In genomic region chr5:6632931-6633468, GRCh38 we compare ENCODE assay signal across 8 cellular contexts. TPM values are rescaled to one million over a fixed set of nuclear protein-coding genes. Genes with fewer than 3 reads are reported as not detected.
A peak's percentile ranks its signal among the peaks of the same experiment; 100 is the strongest.
DNase-seq lines count a peak whose midpoint lies in the region; ATAC-seq, FAIRE-seq and TF ChIP-seq lines count a peak whose summit lies in the region.

Gene NSUN2 (minus strand): TSS chr5:6633044. CDS start chr5:6632979, 65 bp downstream.
Gene SRD5A1 (plus strand): TSS chr5:6633440. CDS start chr5:6633577, 137 bp downstream.

- H3K4me1 ChIP-seq in psoas muscle: peaks cover 17% of the 10 kb centered on the region

- DNase-seq in NCI-H187 (lab: John Stamatoyannopoulos, UW) (peak; percentile 87 to 92), T-helper 17 cell (peak; percentile 90 to 95 (median 91)), amygdala (lab: John Stamatoyannopoulos, UW) (peak; percentile 73 to 99 (median 90)), left ventricle myocardium superior (peak; percentile 96), psoas muscle (peak; percentile 90 to 95), urothelium cell line (ENCODE audit: low spot score) (peak; percentile 99)

- peaks cover 6% of the 10 kb centered on the region for H3K36me3 Mint-ChIP-seq in T-helper 17 cell (ENCODE audit: low read depth)

- no peaks in the 10 kb centered on the region for H3K9me3 ChIP-seq in T-helper 17 cell (ENCODE audit: control insufficient read depth, low read length, poor library complexity, severe bottlenecking)
- no peaks in the 10 kb centered on the region for H3K9me3 ChIP-seq in psoas muscle

- H3K36me3 ChIP-seq in psoas muscle (ENCODE audit: insufficient read depth in 1 of 2, low read depth in 1 of 2): peaks cover 3 to 40% of the 10 kb centered on the region in 2 donors

- ATAC-seq in GM18502 (IDR thresholded peaks at IDR 0.05; ENCODE audit: poor library complexity, unreplicated experiment) (peak; percentile 89), HG02943 (IDR thresholded peaks at IDR 0.05; ENCODE audit: low read depth, unreplicated experiment) (peak; percentile 91), T-helper 17 cell (peak; percentile 90), left ventricle myocardium superior (peak; percentile 99), psoas muscle (peak; percentile 97 to 98 (median 97))

- no peaks in the 10 kb centered on the region for H3K27me3 ChIP-seq in psoas muscle (ENCODE audit: insufficient read depth in 3 of 3, low read length in 2 of 3)

- peak within 1 kb of the TSS; percentile 98 for H3K4me3 Mint-ChIP-seq in T-helper 17 cell

- peak within 1 kb of the TSS; percentile 93 for H3K27ac Mint-ChIP-seq in T-helper 17 cell

- peaks cover 31% of the 10 kb centered on the region for H3K4me1 Mint-ChIP-seq in T-helper 17 cell

- no peaks in the 10 kb centered on the region for H3K27me3 Mint-ChIP-seq in T-helper 17 cell

- H3K27ac ChIP-seq in psoas muscle: peak within 1 kb of the TSS; percentile 98

- TF ChIP-seq CTCF in psoas muscle (IDR thresholded peaks at IDR 0.05): no peak

- H3K4me3 ChIP-seq in psoas muscle: peak within 1 kb of the TSS; percentile 79

- FAIRE-seq in urothelium cell line (lab: Jason Lieb, UNC): no peak

- WGBS in psoas muscle, 3 donors: 0 to 1% (median 1%) methylated on average over 49 to 59 of the region's 59 CpGs

- intact Hi-C loops in left ventricle myocardium superior (cut with micrococcal nuclease): loop anchor here (10.0 kb wide), 1 partner anchor 72 kb away; no protein-coding TSS in a partner anchor
- intact Hi-C loops in psoas muscle (cut with DNase I): loop anchor here (2.0 to 10.0 kb wide), 5 partner anchors 79 to 202 kb away; partner anchors contain the start of gene TENT4A (in 2 of the 2)

RNA-seq across cellular contexts. Expression of gene NSUN2, which starts in this region (rescaled TPM):
- 10 to 100 TPM; 49.1 to 60.1 TPM for total RNA-seq in T-helper 17 cell
- 33.5 TPM for total RNA-seq in left ventricle myocardium superior
- total RNA-seq in psoas muscle: 10 to 100 TPM; 30.6 to 53.9 (median 50.6) TPM
- 10 to 100 TPM; 36.4 to 80.9 (median 56.2) TPM for polyA plus RNA-seq in psoas muscle

RNA-seq across cellular contexts. Expression of gene SRD5A1, which starts in this region (rescaled TPM):
- total RNA-seq in T-helper 17 cell: 1 to 10 TPM; 3.7 to 4.4 TPM
- total RNA-seq in left ventricle myocardium superior: 2.3 TPM
- total RNA-seq in psoas muscle: 1 to 10 TPM; 1.1 to 2.4 (median 1.5) TPM
- polyA plus RNA-seq in psoas muscle: 1 to 10 TPM; 1.4 to 2.4 (median 2.1) TPM

Comparison
In these comparisons a context has a peak if more than half of its experiments do, and no peak if none do; other contexts are left out.
1. Peak in every context shown above with its lines: DNase-seq, ATAC-seq, H3K4me3 ChIP-seq and H3K27ac ChIP-seq.